In the genomic region with DNA sequence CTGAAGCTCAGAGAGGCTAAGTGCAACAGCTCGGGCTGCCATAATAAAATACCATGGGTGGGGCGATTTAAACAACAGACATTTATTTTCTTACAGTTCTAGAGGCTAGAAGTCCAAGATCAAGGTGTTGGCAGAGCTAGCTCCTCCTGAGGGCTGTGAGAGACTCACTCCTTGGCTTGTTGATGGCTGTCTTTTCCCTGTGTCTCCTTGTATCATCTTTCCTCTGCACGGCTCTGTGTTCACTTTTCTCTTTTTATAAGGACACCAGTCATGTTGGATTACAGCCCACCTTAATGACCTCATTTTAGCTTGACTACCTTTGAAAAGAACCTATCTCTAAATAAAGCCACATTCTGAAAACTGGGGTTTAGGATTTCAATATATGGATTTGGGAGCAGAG, we compare ENCODE assay signal across 16 cellular contexts.
A peak's percentile ranks its signal among the peaks of the same experiment; 100 is the strongest.
DNase-seq lines count a peak whose midpoint lies in the region; ATAC-seq, FAIRE-seq and TF ChIP-seq lines count a peak whose summit lies in the region.
"Had no signal": no experiment of that assay in that cellular context is flagged by ENCODE, and none has a peak within 500 bp of the region (broad histone marks: within the 10 kb centered on the region; RNA-seq: fewer than 3 reads in every experiment).

No MANE protein-coding gene starts in this region.

- H3K36me3 ChIP-seq in K562 (ENCODE audit: control insufficient read depth, insufficient read depth, low read length) = no peaks in the 10 kb centered on the region
- H3K36me3 ChIP-seq in mesenchymal stem cell (ENCODE audit: control insufficient read depth in 1 of 2, insufficient read depth in 2 of 2, low read depth in 1 of 2, low read length in 2 of 2) = no peaks in the 10 kb centered on the region
- no peaks in the 10 kb centered on the region for H3K36me3 ChIP-seq in suprapubic skin
- no peaks in the 10 kb centered on the region for H3K36me3 ChIP-seq in colonic mucosa

- no peaks in the 10 kb centered on the region for H3K79me2 ChIP-seq in K562 (ENCODE audit: control insufficient read depth, insufficient read depth, low read length)
- H3K79me2 ChIP-seq: parathyroid adenoma had no signal

- H2AFZ ChIP-seq in K562 (ENCODE audit: low read depth, low read length) = peak overlapping the region; percentile 84
- H2AFZ ChIP-seq in mesenchymal stem cell (ENCODE audit: low read depth, low read length) = no peak overlapping the region
- H2AFZ ChIP-seq: parathyroid adenoma had no signal

- H3K18ac ChIP-seq in mesenchymal stem cell (ENCODE audit: low read depth in 1 of 2, low read length in 2 of 2) = peak overlapping the region in 1 of 2 experiments; percentile 30

- no peak for TF ChIP-seq RAD21 in K562 (CRISPR knock-in tag; conservative IDR thresholded peaks at IDR 0.05 in 1 of 2, IDR thresholded peaks at IDR 0.05 in 1 of 2)

- H3K27me3 Mint-ChIP-seq in HFFc6 (ENCODE audit: insufficient read depth) = no peaks in the 10 kb centered on the region
- peaks cover 25 to 33% of the 10 kb centered on the region in 2 donors for H3K27me3 Mint-ChIP-seq in natural killer cell treated with Interleukin-12 subunit alpha and Interleukin-12 subunit beta and Interleukin-15 and Interleukin-18, amount 100 ng/mL, for 72 hours

- H3K4me2 ChIP-seq in K562 (ENCODE audit: insufficient read depth, low read length) (no peak overlapping the region), mesenchymal stem cell (ENCODE audit: low read length, poor library complexity, severe bottlenecking) (no peak overlapping the region)

- H3K9me1 ChIP-seq in K562 (ENCODE audit: control insufficient read depth, insufficient read depth, low read length) = no peaks in the 10 kb centered on the region

- CTCF ChIA-PET in K562 (lab: Yijun Ruan, JAX; ENCODE audit: low intra/inter-chr PET ratio) = no interaction called here

- TF ChIP-seq POLR2A in K562 (conservative IDR thresholded peaks at IDR 0.05) (no peak), suprapubic skin (IDR thresholded peaks at IDR 0.05) (no peak)

- no peaks in the 10 kb centered on the region for H3K79me1 ChIP-seq in mesenchymal stem cell (replicated peaks; ENCODE audit: low read length, poor library complexity, severe bottlenecking)

- no TSS peak for BruUV-seq in K562 (replicated peaks; lab: Mats Ljungman, UMichigan)

- no peaks in the 10 kb centered on the region; the same call in 1 of the 2 replicates for H3K9me3 Mint-ChIP-seq in HFFc6
- no peaks in the 10 kb centered on the region for H3K9me3 Mint-ChIP-seq in natural killer cell treated with Interleukin-12 subunit alpha and Interleukin-12 subunit beta and Interleukin-15 and Interleukin-18, amount 100 ng/mL, for 72 hours

- H3K4me3 ChIP-seq in K562 = no peak overlapping the region
- peak overlapping the region in 1 of 2 experiments; percentile 59 for H3K4me3 ChIP-seq in mesenchymal stem cell (ENCODE audit: insufficient read depth in 1 of 2, low read depth in 1 of 2, low read length in 2 of 2)
- no peak overlapping the region for H3K4me3 ChIP-seq in suprapubic skin
- no peak overlapping the region for H3K4me3 ChIP-seq in colonic mucosa

- no peaks in the 10 kb centered on the region; the same call in 1 of the 2 replicates for H3K36me3 Mint-ChIP-seq in HFFc6 (ENCODE audit: low read depth)
- H3K36me3 Mint-ChIP-seq in natural killer cell treated with Interleukin-12 subunit alpha and Interleukin-12 subunit beta and Interleukin-15 and Interleukin-18, amount 100 ng/mL, for 72 hours = no peaks in the 10 kb centered on the region

- H4K8ac ChIP-seq in mesenchymal stem cell (ENCODE audit: low read length) = no peak overlapping the region

- peak overlapping the region; percentile 82 for H3K4me3 Mint-ChIP-seq in HFFc6
- H3K4me3 Mint-ChIP-seq in natural killer cell treated with Interleukin-12 subunit alpha and Interleukin-12 subunit beta and Interleukin-15 and Interleukin-18, amount 100 ng/mL, for 72 hours = no peak overlapping the region

- no peak for TF ChIP-seq EP300 in K562 (IDR thresholded peaks at IDR 0.05; ENCODE audit: low read length)
- no peak for TF ChIP-seq EP300 in suprapubic skin (IDR thresholded peaks at IDR 0.05)

- 12% methylated on average over 3 of the region's 3 CpGs for WGBS in K562 (ENCODE audit: insufficient coverage, low coverage, missing lambda C conversion rate)
- WGBS in mesenchymal stem cell = 95% methylated on average over 3 of the region's 3 CpGs
- 61% methylated on average over 3 of the region's 3 CpGs for WGBS in suprapubic skin

- no peaks in the 10 kb centered on the region for H3K9me3 ChIP-seq in K562 (replicated peaks; ENCODE audit: control insufficient read depth, insufficient read depth, low read depth, low read length)
- peaks cover 2% of the 10 kb centered on the region for H3K9me3 ChIP-seq in mesenchymal stem cell (ENCODE audit: control insufficient read depth, low read length)
- no peaks in the 10 kb centered on the region for H3K9me3 ChIP-seq in suprapubic skin
- H3K9me3 ChIP-seq in colonic mucosa = no peaks in the 10 kb centered on the region

- H2BK15ac ChIP-seq in mesenchymal stem cell (ENCODE audit: low read depth, poor library complexity, severe bottlenecking) = no peak overlapping the region

- H2BK5ac ChIP-seq in mesenchymal stem cell (ENCODE audit: low read depth, low read length, poor library complexity, severe bottlenecking) = no peak overlapping the region

- H3K9ac ChIP-seq in K562 (ENCODE audit: insufficient read depth in 1 of 2, low read depth in 2 of 2, low read length in 2 of 2) (no peak overlapping the region), mesenchymal stem cell (ENCODE audit: low read length) (peak overlapping the region; percentile 92), colonic mucosa (ENCODE audit: low read depth in 2 of 2, low read length in 2 of 2) (no peak overlapping the region)
- H3K9ac ChIP-seq: parathyroid adenoma had no signal

- TF ChIP-seq CTCF in HFFc6 (IDR thresholded peaks at IDR 0.05) (no peak), K562 (IDR thresholded peaks at IDR 0.05 in 2 of 3, conservative IDR thresholded peaks at IDR 0.05 in 1 of 3; ENCODE audit: insufficient read depth in 2 of 3, low read depth in 1 of 3, low read length in 3 of 3) (no peak), suprapubic skin (IDR thresholded peaks at IDR 0.05) (no peak), colonic mucosa (IDR thresholded peaks at IDR 0.05) (no peak)

- H3K27me3 ChIP-seq in K562 (ENCODE audit: control insufficient read depth in 2 of 2, insufficient read depth in 2 of 2, low read length in 2 of 2) (no peaks in the 10 kb centered on the region), mesenchymal stem cell (ENCODE audit: control insufficient read depth in 1 of 2, insufficient read depth in 1 of 2, low read length in 2 of 2) (no peaks in the 10 kb centered on the region), suprapubic skin (no peaks in the 10 kb centered on the region), colonic mucosa (no peaks in the 10 kb centered on the region)

- H3K4me1 Mint-ChIP-seq in HFFc6 (ENCODE audit: low read depth) = peaks cover 89% of the 10 kb centered on the region
- H3K4me1 Mint-ChIP-seq in natural killer cell treated with Interleukin-12 subunit alpha and Interleukin-12 subunit beta and Interleukin-15 and Interleukin-18, amount 100 ng/mL, for 72 hours (ENCODE audit: low read depth in 2 of 2) = no peaks in the 10 kb centered on the region

- peak overlapping the region; percentile 96 for H3K27ac Mint-ChIP-seq in HFFc6
- no peak overlapping the region for H3K27ac Mint-ChIP-seq in natural killer cell treated with Interleukin-12 subunit alpha and Interleukin-12 subunit beta and Interleukin-15 and Interleukin-18, amount 100 ng/mL, for 72 hours

- H3K23ac ChIP-seq in mesenchymal stem cell (ENCODE audit: low read length in 2 of 2) = no peak overlapping the region

- H2AK5ac ChIP-seq in mesenchymal stem cell (ENCODE audit: low read length, severe bottlenecking) = no peak overlapping the region

- ATAC-seq in K562 = peak; percentile 40; the same call in 1 of the 3 replicates
- ATAC-seq in GM21526 (IDR thresholded peaks at IDR 0.05; ENCODE audit: low FRiP score, unreplicated experiment) = no peak
- no peak for ATAC-seq in natural killer cell treated with Interleukin-12 subunit alpha and Interleukin-12 subunit beta and Interleukin-15 and Interleukin-18, amount 100 ng/mL, for 72 hours
- no peak for ATAC-seq in HG02623 (IDR thresholded peaks at IDR 0.05; ENCODE audit: unreplicated experiment)

- H3K4ac ChIP-seq in mesenchymal stem cell (ENCODE audit: low read depth in 1 of 2, low read length in 2 of 2) = peak overlapping the region in 1 of 2 experiments; percentile 33

- in situ Hi-C loops in K562 (cut with MboI) = no loop called here

- DNase-seq in HFFc6 = no peak
- no peak for DNase-seq in K562 (ENCODE audit: extremely low read depth in 1 of 4, low spot score in 3 of 4)
- no peak for DNase-seq in mesenchymal stem cell
- DNase-seq in suprapubic skin (ENCODE audit: low spot score in 2 of 2) = no peak
- DNase-seq in colonic mucosa = no peak
- no peak for DNase-seq in natural killer cell treated with Interleukin-12 subunit alpha and Interleukin-12 subunit beta and Interleukin-15 and Interleukin-18, amount 100 ng/mL, for 72 hours (ENCODE audit: low spot score)
- DNase-seq: activated CD4-positive, alpha-beta T cell treated with anti-CD3 and anti-CD28 coated beads for 48 hours; activated naive CD4-positive, alpha-beta T cell treated with Interleukin-2 at 50 U/mL for 16 hours; NCI-H187 treated with DMSO at 0.1 percent for 48 hours; NCI-H524; OCI-M1; stimulated activated naive CD4-positive, alpha-beta T cell had no signal

- POLR2A ChIA-PET in K562 (lab: Yijun Ruan, JAX) = interaction anchor here (0.9 to 3.7 kb wide), 3 partner anchors 10 to 27 kb away, joined by 3 to 18 read pairs (median 5); no protein-coding TSS in a partner anchor

- intact Hi-C loops in K562 (cut with micrococcal nuclease) = no loop called here
- intact Hi-C loops in colonic mucosa (cut with DNase I) = no loop called here

- H4K91ac ChIP-seq in mesenchymal stem cell (ENCODE audit: low read length) = peak overlapping the region; percentile 45

- no peaks in the 10 kb centered on the region for H4K20me1 ChIP-seq in K562 (replicated peaks; ENCODE audit: control insufficient read depth, insufficient read depth, low read length)

- H3K4me1 ChIP-seq in K562 (replicated peaks in 1 of 2; ENCODE audit: control insufficient read depth in 2 of 2, insufficient read depth in 2 of 2, low read length in 2 of 2) (peaks cover 0 to 10% of the 10 kb centered on the region in 2 experiments; a peak in 3 of 5 replicates), mesenchymal stem cell (ENCODE audit: control insufficient read depth, insufficient read depth, low read depth, low read length) (peaks cover 1% of the 10 kb centered on the region), suprapubic skin (peaks cover 18% of the 10 kb centered on the region), colonic mucosa (peaks cover 2% of the 10 kb centered on the region)
- H3K4me1 ChIP-seq: parathyroid adenoma had no signal

- FAIRE-seq in K562 (lab: Jason Lieb, UNC) = no peak
- FAIRE-seq: HTR-8/SVneo had no signal

- H3K27ac ChIP-seq in K562 (ENCODE audit: extremely low read depth, low read depth, low read length) (no peak overlapping the region), mesenchymal stem cell (ENCODE audit: low read length, poor library complexity, severe bottlenecking) (no peak overlapping the region), suprapubic skin (peak overlapping the region; percentile 82), colonic mucosa (no peak overlapping the region)
- H3K27ac ChIP-seq: parathyroid adenoma had no signal

- no peak overlapping the region for H2BK120ac ChIP-seq in mesenchymal stem cell (ENCODE audit: low read depth, low read length)

- no peak overlapping the region for H3K14ac ChIP-seq in mesenchymal stem cell (ENCODE audit: low read length in 2 of 2)

- no peak overlapping the region for H2BK12ac ChIP-seq in mesenchymal stem cell (ENCODE audit: low read length in 2 of 2)
